In the genomic region with DNA sequence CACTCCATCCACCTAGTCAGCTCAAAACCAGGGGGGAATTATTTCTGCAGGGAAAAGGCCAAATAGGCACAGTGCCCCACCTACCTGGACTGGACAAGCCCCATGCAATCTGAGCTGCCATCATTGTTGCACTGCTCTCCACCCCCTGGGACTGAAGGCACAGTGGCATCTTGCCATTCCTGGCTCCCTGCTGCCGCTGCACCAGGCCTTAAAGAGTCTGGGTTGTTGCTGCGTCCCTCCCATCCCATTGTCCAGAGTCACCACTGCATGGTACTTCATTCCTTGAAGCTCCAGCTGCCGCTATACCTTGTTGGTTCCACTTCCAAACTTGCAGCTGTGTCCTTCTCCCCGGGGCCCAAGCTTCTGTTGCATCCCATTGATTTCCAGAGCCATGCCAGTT, we compare ENCODE assay signal across 17 cellular contexts.
DNase-seq lines count a peak whose midpoint lies in the region; ATAC-seq, FAIRE-seq and TF ChIP-seq lines count a peak whose summit lies in the region.
"Had no signal": no experiment of that assay in that cellular context is flagged by ENCODE, and none has a peak within 500 bp of the region (broad histone marks: within the 10 kb centered on the region; RNA-seq: fewer than 3 reads in every experiment).

No MANE protein-coding gene starts in this region.

- POLR2A ChIA-PET in activated CD4-positive, alpha-beta T cell treated with anti-CD3 and anti-CD28 coated beads, Interleukin-2, amount 10 ng/mL, durations not matched to agents 7 days and 5 days (lab: Charles Lee), result no interaction called here

- H3K27me3 Mint-ChIP-seq in stimulated activated memory B cell treated with anti-CD40 and anti-IgM and Interleukin-4, amounts not matched to agents 10 μg/mL and 1 μg/mL and 100 μg/mL, for 72 hours, result no peaks in the 10 kb centered on the region
- no peaks in the 10 kb centered on the region for H3K27me3 Mint-ChIP-seq in activated CD4-positive, alpha-beta T cell treated with anti-CD3 and anti-CD28 coated beads, Interleukin-2, amount 10 ng/mL, durations not matched to agents 7 days and 5 days
- H3K27me3 Mint-ChIP-seq: CD4-positive, alpha-beta memory T cell had no signal

- no peaks in the 10 kb centered on the region for H3K4me1 Mint-ChIP-seq in stimulated activated memory B cell treated with anti-CD40 and anti-IgM and Interleukin-4, amounts not matched to agents 10 μg/mL and 1 μg/mL and 100 μg/mL, for 72 hours
- no peaks in the 10 kb centered on the region for H3K4me1 Mint-ChIP-seq in activated CD4-positive, alpha-beta T cell treated with anti-CD3 and anti-CD28 coated beads, Interleukin-2, amount 10 ng/mL, durations not matched to agents 7 days and 5 days
- H3K4me1 Mint-ChIP-seq: CD4-positive, alpha-beta memory T cell had no signal

- peak; percentile 48 for ATAC-seq in stimulated activated memory B cell treated with anti-CD40 and anti-IgM and Interleukin-4, amounts not matched to agents 10 μg/mL and 1 μg/mL and 100 μg/mL, for 72 hours
- no peak for ATAC-seq in stimulated activated naive CD8-positive, alpha-beta T cell treated with anti-CD3 and anti-CD28 coated beads, Interleukin-15, Interleukin-2, amounts not matched to agents 100 U/mL and 50 U/mL, for 24 hours
- ATAC-seq: A549, HCT116 had no signal

- no peak overlapping the region for H3K4me3 Mint-ChIP-seq in stimulated activated memory B cell treated with anti-CD40 and anti-IgM and Interleukin-4, amounts not matched to agents 10 μg/mL and 1 μg/mL and 100 μg/mL, for 72 hours
- no peak overlapping the region for H3K4me3 Mint-ChIP-seq in activated CD4-positive, alpha-beta T cell treated with anti-CD3 and anti-CD28 coated beads, Interleukin-2, amount 10 ng/mL, durations not matched to agents 7 days and 5 days
- H3K4me3 Mint-ChIP-seq: CD4-positive, alpha-beta memory T cell had no signal

- DNase-seq in NCI-H69 (lab: John Stamatoyannopoulos, UW) (peak; percentile 52), UCSD-AML1 (lab: John Stamatoyannopoulos, UW; ENCODE audit: unreplicated experiment) (peak; percentile 7), islet precursor cell (peak; percentile 52), GM12892 (ENCODE audit: insufficient read length) (no peak)
- DNase-seq in activated CD4-positive, alpha-beta T cell treated with anti-CD3 and anti-CD28 coated beads, Interleukin-2, amount 10 ng/mL, durations not matched to agents 7 days and 5 days, result no peak
- no peak for DNase-seq in stimulated activated naive CD8-positive, alpha-beta T cell treated with anti-CD3 and anti-CD28 coated beads, Interleukin-15, Interleukin-2, amounts not matched to agents 100 U/mL and 50 U/mL, for 24 hours
- DNase-seq: BE2C; CD4-positive, alpha-beta memory T cell; DMS153; DMS79 treated with DMSO at 0.1 percent for 48 hours; EL; IMR-90 had no signal

- TF ChIP-seq POLR2A in GM12892 (IDR thresholded peaks at IDR 0.05; ENCODE audit: low read depth, low read length), result no peak

- no peak for FAIRE-seq in GM12892 (lab: Jason Lieb, UNC)
- FAIRE-seq: A549, G401.6, GM12891 had no signal

- no peaks in the 10 kb centered on the region for H3K36me3 Mint-ChIP-seq in stimulated activated memory B cell treated with anti-CD40 and anti-IgM and Interleukin-4, amounts not matched to agents 10 μg/mL and 1 μg/mL and 100 μg/mL, for 72 hours
- H3K36me3 Mint-ChIP-seq in activated CD4-positive, alpha-beta T cell treated with anti-CD3 and anti-CD28 coated beads, Interleukin-2, amount 10 ng/mL, durations not matched to agents 7 days and 5 days (ENCODE audit: low read depth), result no peaks in the 10 kb centered on the region
- H3K36me3 Mint-ChIP-seq: CD4-positive, alpha-beta memory T cell had no signal

- no peak overlapping the region for H3K27ac Mint-ChIP-seq in stimulated activated memory B cell treated with anti-CD40 and anti-IgM and Interleukin-4, amounts not matched to agents 10 μg/mL and 1 μg/mL and 100 μg/mL, for 72 hours
- H3K27ac Mint-ChIP-seq in activated CD4-positive, alpha-beta T cell treated with anti-CD3 and anti-CD28 coated beads, Interleukin-2, amount 10 ng/mL, durations not matched to agents 7 days and 5 days, result no peak overlapping the region
- H3K27ac Mint-ChIP-seq: CD4-positive, alpha-beta memory T cell had no signal

- H3K9me3 Mint-ChIP-seq in stimulated activated memory B cell treated with anti-CD40 and anti-IgM and Interleukin-4, amounts not matched to agents 10 μg/mL and 1 μg/mL and 100 μg/mL, for 72 hours, result peaks cover 3% of the 10 kb centered on the region
- H3K9me3 Mint-ChIP-seq in activated CD4-positive, alpha-beta T cell treated with anti-CD3 and anti-CD28 coated beads, Interleukin-2, amount 10 ng/mL, durations not matched to agents 7 days and 5 days, result peaks cover 5% of the 10 kb centered on the region

- CTCF ChIA-PET in activated CD4-positive, alpha-beta T cell treated with anti-CD3 and anti-CD28 coated beads, Interleukin-2, amount 10 ng/mL, durations not matched to agents 7 days and 5 days (lab: Charles Lee), result no interaction called here

Comparison
In these comparisons a context has a peak if more than half of its experiments do, and no peak if none do; other contexts are left out.
1. DNase-seq: peak in NCI-H69 (single experiment), UCSD-AML1 (single experiment) and islet precursor cell (single experiment); none in activated CD4-positive, alpha-beta T cell treated with anti-CD3 and anti-CD28 coated beads, Interleukin-2, amount 10 ng/mL, durations not matched to agents 7 days and 5 days (single experiment), GM12892 (single experiment) and stimulated activated naive CD8-positive, alpha-beta T cell treated with anti-CD3 and anti-CD28 coated beads, Interleukin-15, Interleukin-2, amounts not matched to agents 100 U/mL and 50 U/mL, for 24 hours (single experiment).